ENCODE assay signal across 18 cellular contexts in genomic region chr6:10398439-10399218, GRCh38. TPM values are rescaled to one million over a fixed set of nuclear protein-coding genes. Genes with fewer than 3 reads are reported as not detected.
DNase-seq lines count a peak whose midpoint lies in the region; ATAC-seq and TF ChIP-seq lines count a peak whose summit lies in the region.
"Had no signal": no experiment of that assay in that cellular context is flagged by ENCODE, and none has a peak within 500 bp of the region (broad histone marks: within the 10 kb centered on the region; RNA-seq: fewer than 3 reads in every experiment).

No MANE protein-coding gene starts in this region.

- H3K27ac ChIP-seq in coronary artery (no peak overlapping the region), mesodermal cell (ENCODE audit: low read depth, low read length, severe bottlenecking) (peak overlapping the region; percentile 18)
- H3K27ac ChIP-seq: psoas muscle had no signal

- H3K4me3 ChIP-seq in BJ (ENCODE audit: low read depth, low read length) (0 out of 2 replicates have a peak overlapping the region, but pooled peaks have one; percentile 7), coronary artery (peak overlapping the region; percentile 30), mesodermal cell (ENCODE audit: extremely low read depth, insufficient read depth, low read length, poor library complexity, severe bottlenecking) (no peak overlapping the region)
- H3K4me3 ChIP-seq: psoas muscle had no signal

- H3K4me3 Mint-ChIP-seq in activated CD8-positive, alpha-beta T cell treated with anti-CD3 and anti-CD28 coated beads, Interleukin-2, amount 10 ng/mL, durations not matched to agents 7 days and 5 days: no peak overlapping the region
- no peak overlapping the region for H3K4me3 Mint-ChIP-seq in natural killer cell
- H3K4me3 Mint-ChIP-seq: activated CD4-positive, alpha-beta T cell treated with anti-CD3 and anti-CD28 coated beads, Interleukin-2, amount 10 ng/mL, durations not matched to agents 24 days and 14 days; stimulated activated naive CD8-positive, alpha-beta T cell treated with anti-CD3 and anti-CD28 coated beads, Interleukin-15, Interleukin-2, amounts not matched to agents 100 ng/mL and 50 ng/mL, for 24 hours had no signal

- DNase-seq in BJ (ENCODE audit: low read depth) (no peak), NCI-H526 treated with DMSO at 0.1 percent for 48 hours (lab: John Stamatoyannopoulos, UW) (peak; percentile 40), coronary artery (ENCODE audit: low spot score) (no peak), HCEC 1CT (no peak), NCI-H2029 (lab: John Stamatoyannopoulos, UW) (no peak), natural killer cell (no peak)
- DNase-seq in activated CD8-positive, alpha-beta T cell treated with anti-CD3 and anti-CD28 coated beads, Interleukin-2, amount 10 ng/mL, durations not matched to agents 7 days and 5 days: no peak
- DNase-seq: activated CD4-positive, alpha-beta T cell treated with anti-CD3 and anti-CD28 coated beads, Interleukin-2, amount 10 ng/mL, durations not matched to agents 24 days and 14 days; CD4-positive, CD25-positive, alpha-beta regulatory T cell; DMS53; left ventricle myocardium superior; NCI-H187; NCI-H345; psoas muscle; stimulated activated CD4-positive, alpha-beta T cell treated with anti-CD3 and anti-CD28 coated beads, Interleukin-15, amount 100 ng/mL, for 24 hours had no signal

- H3K36me3 ChIP-seq in BJ (ENCODE audit: control insufficient read depth, insufficient read depth, low read length) (peaks cover 6% of the 10 kb centered on the region; the same call in 1 of the 2 replicates), mesodermal cell (ENCODE audit: control insufficient read depth, insufficient read depth, low read length) (no peaks in the 10 kb centered on the region)

- TF ChIP-seq CTCF in BJ (IDR thresholded peaks at IDR 0.05; ENCODE audit: insufficient read depth, low read depth, low read length) (no peak), coronary artery (IDR thresholded peaks at IDR 0.05) (no peak), natural killer cell (IDR thresholded peaks at IDR 0.05) (no peak)

- peaks cover 5% of the 10 kb centered on the region for H3K9me3 Mint-ChIP-seq in activated CD8-positive, alpha-beta T cell treated with anti-CD3 and anti-CD28 coated beads, Interleukin-2, amount 10 ng/mL, durations not matched to agents 7 days and 5 days (ENCODE audit: insufficient read depth)
- peaks cover 5 to 8% of the 10 kb centered on the region in 2 donors for H3K9me3 Mint-ChIP-seq in natural killer cell

- no peak overlapping the region for H3K27ac Mint-ChIP-seq in activated CD8-positive, alpha-beta T cell treated with anti-CD3 and anti-CD28 coated beads, Interleukin-2, amount 10 ng/mL, durations not matched to agents 7 days and 5 days
- H3K27ac Mint-ChIP-seq in natural killer cell: no peak overlapping the region
- H3K27ac Mint-ChIP-seq: activated CD4-positive, alpha-beta T cell treated with anti-CD3 and anti-CD28 coated beads, Interleukin-2, amount 10 ng/mL, durations not matched to agents 24 days and 14 days; CD4-positive, CD25-positive, alpha-beta regulatory T cell; stimulated activated naive CD8-positive, alpha-beta T cell treated with anti-CD3 and anti-CD28 coated beads, Interleukin-15, Interleukin-2, amounts not matched to agents 100 ng/mL and 50 ng/mL, for 24 hours had no signal

- POLR2A ChIA-PET in BJ (lab: Charles Lee): interaction anchor here (0.5 kb wide), 1 partner anchor 103 kb away, joined by 4 read pairs; no protein-coding TSS in a partner anchor
- POLR2A ChIA-PET in activated CD8-positive, alpha-beta T cell treated with anti-CD3 and anti-CD28 coated beads, Interleukin-2, amount 10 ng/mL, durations not matched to agents 7 days and 5 days (lab: Charles Lee): no interaction called here

- intact Hi-C loops in natural killer cell (cut with micrococcal nuclease): no loop called here

- ATAC-seq in activated CD8-positive, alpha-beta T cell treated with anti-CD3 and anti-CD28 coated beads, Interleukin-2, amount 10 ng/mL, durations not matched to agents 7 days and 5 days: no peak
- ATAC-seq in natural killer cell: no peak
- ATAC-seq: left ventricle myocardium superior, psoas muscle had no signal

- CTCF ChIA-PET in BJ (lab: Yijun Ruan, JAX): interaction anchor here (1.2 to 4.2 kb wide), 2 partner anchors 16 to 368 kb away, joined by 3 to 17 read pairs; partner anchors contain the start of gene TFAP2A
- CTCF ChIA-PET in activated CD8-positive, alpha-beta T cell treated with anti-CD3 and anti-CD28 coated beads, Interleukin-2, amount 10 ng/mL, durations not matched to agents 7 days and 5 days (lab: Charles Lee): no interaction called here

- no peaks in the 10 kb centered on the region for H3K27me3 ChIP-seq in BJ (ENCODE audit: control insufficient read depth, insufficient read depth, low read length)

- H3K36me3 Mint-ChIP-seq in activated CD8-positive, alpha-beta T cell treated with anti-CD3 and anti-CD28 coated beads, Interleukin-2, amount 10 ng/mL, durations not matched to agents 7 days and 5 days (ENCODE audit: low read depth): no peaks in the 10 kb centered on the region
- peaks cover 12% of the 10 kb centered on the region for H3K36me3 Mint-ChIP-seq in natural killer cell
- H3K36me3 Mint-ChIP-seq: CD4-positive, CD25-positive, alpha-beta regulatory T cell had no signal

- WGBS in mesodermal cell (ENCODE audit: insufficient coverage in 2 of 2), 2 experiments: 20 to 25% methylated on average over 9 to 15 of the region's 20 CpGs

- H3K4me1 Mint-ChIP-seq in activated CD8-positive, alpha-beta T cell treated with anti-CD3 and anti-CD28 coated beads, Interleukin-2, amount 10 ng/mL, durations not matched to agents 7 days and 5 days (ENCODE audit: low read depth): peaks cover 8% of the 10 kb centered on the region
- peaks cover 0 to 6% of the 10 kb centered on the region in 2 donors for H3K4me1 Mint-ChIP-seq in natural killer cell

- peaks cover 76% of the 10 kb centered on the region for H3K27me3 Mint-ChIP-seq in activated CD8-positive, alpha-beta T cell treated with anti-CD3 and anti-CD28 coated beads, Interleukin-2, amount 10 ng/mL, durations not matched to agents 7 days and 5 days (ENCODE audit: low read depth)
- peaks cover 54 to 88% of the 10 kb centered on the region in 2 donors for H3K27me3 Mint-ChIP-seq in natural killer cell (ENCODE audit: low read depth in 2 of 2)

- peaks cover 28% of the 10 kb centered on the region for H3K4me1 ChIP-seq in mesodermal cell (ENCODE audit: control insufficient read depth, insufficient read depth, low read length, poor library complexity, severe bottlenecking)

- no peaks in the 10 kb centered on the region for H3K9me3 ChIP-seq in mesodermal cell (ENCODE audit: control insufficient read depth, low read length)
- H3K9me3 ChIP-seq: psoas muscle had no signal

RNA-seq across cellular contexts. Expression of gene TFAP2A, which starts 16.2 kb away (rescaled TPM):
- polyA plus RNA-seq in BJ (2011; rRNA removed): 12.6 and 14.0 TPM in 2 replicates
- polyA minus RNA-seq in BJ (2011; rRNA and poly(A)+ RNA removed): 8.0 and 11.0 TPM in 2 replicates
- 22.4 TPM for polyA plus RNA-seq in mesodermal cell (2013, experiment 1 of 2)
- polyA plus RNA-seq in mesodermal cell (2013, experiment 2 of 2): 17.4 TPM
- total RNA-seq in activated CD8-positive, alpha-beta T cell treated with anti-CD3 and anti-CD28 coated beads, Interleukin-2, amount 10 ng/mL, durations not matched to agents 7 days and 5 days: not detected
- total RNA-seq in natural killer cell: not detected
- total RNA-seq: activated CD4-positive, alpha-beta T cell treated with anti-CD3 and anti-CD28 coated beads, Interleukin-2, amount 10 ng/mL, durations not matched to agents 24 days and 14 days; CD4-positive, CD25-positive, alpha-beta regulatory T cell; frontal cortex had no signal
- polyA plus RNA-seq: CD4-positive, CD25-positive, alpha-beta regulatory T cell had no signal
